ENCODE assay signal across 7 cellular contexts in genomic region chr6:139157086-139157485, GRCh38. TPM values are rescaled to one million over a fixed set of nuclear protein-coding genes. Genes with fewer than 3 reads are reported as not detected.
DNase-seq lines count a peak whose midpoint lies in the region; ATAC-seq and TF ChIP-seq lines count a peak whose summit lies in the region.
"Not testable (repeated sequence)": the region's sequence is repeated elsewhere in the genome, so short reads cannot be mapped to it uniquely, and the experiment has no call there.

No MANE protein-coding gene starts in this region.

- H3K4me1 ChIP-seq in Caco-2, result peaks cover 26% of the 10 kb centered on the region
- peaks cover 0 to 97% (median 81%) of the 10 kb centered on the region in 9 donors for H3K4me1 ChIP-seq in heart right ventricle

- not testable (repeated sequence) for H3K9me3 ChIP-seq in Caco-2, heart right ventricle

- not testable (repeated sequence) for H3K27me3 Mint-ChIP-seq in Caco-2 (ENCODE audit: insufficient read depth, unreplicated experiment); activated CD4-positive, alpha-beta memory T cell treated with anti-CD3 and anti-CD28 coated beads for 36 hours; activated naive CD4-positive, alpha-beta T cell treated with anti-CD3 and anti-CD28 coated beads, Interleukin-2, amount 10 ng/mL, durations not matched to agents 7 days and 5 days; naive B cell; stimulated activated memory B cell treated with anti-CD40 and anti-IgM and Interleukin-4, amounts not matched to agents 10 μg/mL and 1 μg/mL and 100 μg/mL, for 72 hours

- intact Hi-C loops in Caco-2 (cut with micrococcal nuclease; ENCODE audit: unreplicated experiment); activated CD4-positive, alpha-beta memory T cell treated with anti-CD3 and anti-CD28 coated beads for 36 hours (cut with micrococcal nuclease); heart right ventricle (cut with DNase I): not testable (repeated sequence)

- 39 to 60% methylated on average over 5 of the region's 5 CpGs for WGBS in heart right ventricle, 2 donors

- not testable (repeated sequence) for H3K9me3 Mint-ChIP-seq in Caco-2 (ENCODE audit: unreplicated experiment); activated CD4-positive, alpha-beta memory T cell treated with anti-CD3 and anti-CD28 coated beads for 36 hours; activated naive CD4-positive, alpha-beta T cell treated with anti-CD3 and anti-CD28 coated beads, Interleukin-2, amount 10 ng/mL, durations not matched to agents 7 days and 5 days; naive B cell; stimulated activated memory B cell treated with anti-CD40 and anti-IgM and Interleukin-4, amounts not matched to agents 10 μg/mL and 1 μg/mL and 100 μg/mL, for 72 hours

- peak in 5 of 8 donors; percentile 32 to 68 (median 64) for ATAC-seq in heart right ventricle
- ATAC-seq in naive B cell (ENCODE audit: low read depth in 2 of 2); stimulated activated memory B cell treated with anti-CD40 and anti-IgM and Interleukin-4, amounts not matched to agents 10 μg/mL and 1 μg/mL and 100 μg/mL, for 72 hours: not testable (repeated sequence)

- H3K36me3 ChIP-seq in Caco-2 (ENCODE audit: control insufficient read depth, insufficient read depth, low read length); heart right ventricle: not testable (repeated sequence)

- peak overlapping the region in 4 of 10 donors; percentile 5 to 52 (median 42) for H3K27ac ChIP-seq in heart right ventricle

- H3K4me3 ChIP-seq in Caco-2 (ENCODE audit: low read depth, low read length); cardiac fibroblast (replicated peaks in 1 of 2; ENCODE audit: low read depth in 2 of 2, low read length in 2 of 2): not testable (repeated sequence)
- peak overlapping the region in 1 of 10 donors; percentile 9 for H3K4me3 ChIP-seq in heart right ventricle

- DNase-seq in Caco-2 (peak; percentile 67 to 85), cardiac fibroblast (ENCODE audit: low read depth in 2 of 2) (peak; percentile 22 to 48), heart right ventricle (peak in 1 of 2 donors; percentile 27)
- not testable (repeated sequence) for DNase-seq in activated CD4-positive, alpha-beta memory T cell treated with anti-CD3 and anti-CD28 coated beads for 36 hours; activated naive CD4-positive, alpha-beta T cell treated with anti-CD3 and anti-CD28 coated beads, Interleukin-2, amount 10 ng/mL, durations not matched to agents 7 days and 5 days; naive B cell

- H3K4me1 Mint-ChIP-seq in Caco-2 (ENCODE audit: low read depth, unreplicated experiment), result peaks cover 33% of the 10 kb centered on the region
- peaks cover 86% of the 10 kb centered on the region for H3K4me1 Mint-ChIP-seq in activated CD4-positive, alpha-beta memory T cell treated with anti-CD3 and anti-CD28 coated beads for 36 hours (ENCODE audit: low read depth)
- peaks cover 79% of the 10 kb centered on the region for H3K4me1 Mint-ChIP-seq in activated naive CD4-positive, alpha-beta T cell treated with anti-CD3 and anti-CD28 coated beads, Interleukin-2, amount 10 ng/mL, durations not matched to agents 7 days and 5 days
- H3K4me1 Mint-ChIP-seq in naive B cell, result peaks cover 60 to 77% (median 73%) of the 10 kb centered on the region in 3 donors
- peaks cover 66% of the 10 kb centered on the region for H3K4me1 Mint-ChIP-seq in stimulated activated memory B cell treated with anti-CD40 and anti-IgM and Interleukin-4, amounts not matched to agents 10 μg/mL and 1 μg/mL and 100 μg/mL, for 72 hours

- POLR2A ChIA-PET in Caco-2 (lab: Charles Lee), result not testable (repeated sequence)
- POLR2A ChIA-PET in activated CD4-positive, alpha-beta memory T cell treated with anti-CD3 and anti-CD28 coated beads for 36 hours (lab: Charles Lee), result interaction anchor here (0.6 to 6.5 kb wide), 2 partner anchors 11 to 25 kb away, joined by 3 to 40 read pairs; no protein-coding TSS in a partner anchor

- not testable (repeated sequence) for TF ChIP-seq CTCF in Caco-2 (IDR thresholded peaks at IDR 0.05; ENCODE audit: insufficient read depth in 1 of 2, low read depth in 1 of 2, low read length in 1 of 2, severe bottlenecking in 1 of 2, unreplicated experiment in 1 of 2); cardiac fibroblast (IDR thresholded peaks at IDR 0.05; ENCODE audit: low read depth, low read length); heart right ventricle (IDR thresholded peaks at IDR 0.05)

- peak overlapping the region; percentile 38 for H3K4me3 Mint-ChIP-seq in Caco-2 (ENCODE audit: unreplicated experiment)
- not testable (repeated sequence) for H3K4me3 Mint-ChIP-seq in activated CD4-positive, alpha-beta memory T cell treated with anti-CD3 and anti-CD28 coated beads for 36 hours; activated naive CD4-positive, alpha-beta T cell treated with anti-CD3 and anti-CD28 coated beads, Interleukin-2, amount 10 ng/mL, durations not matched to agents 7 days and 5 days; naive B cell; stimulated activated memory B cell treated with anti-CD40 and anti-IgM and Interleukin-4, amounts not matched to agents 10 μg/mL and 1 μg/mL and 100 μg/mL, for 72 hours

- H3K36me3 Mint-ChIP-seq in Caco-2 (ENCODE audit: insufficient read depth, unreplicated experiment), result not testable (repeated sequence)
- peaks cover 28% of the 10 kb centered on the region for H3K36me3 Mint-ChIP-seq in activated CD4-positive, alpha-beta memory T cell treated with anti-CD3 and anti-CD28 coated beads for 36 hours
- peaks cover 40% of the 10 kb centered on the region for H3K36me3 Mint-ChIP-seq in activated naive CD4-positive, alpha-beta T cell treated with anti-CD3 and anti-CD28 coated beads, Interleukin-2, amount 10 ng/mL, durations not matched to agents 7 days and 5 days
- H3K36me3 Mint-ChIP-seq in naive B cell, result peaks cover 11 to 14% of the 10 kb centered on the region in 2 donors
- peaks cover 13% of the 10 kb centered on the region for H3K36me3 Mint-ChIP-seq in stimulated activated memory B cell treated with anti-CD40 and anti-IgM and Interleukin-4, amounts not matched to agents 10 μg/mL and 1 μg/mL and 100 μg/mL, for 72 hours

- not testable (repeated sequence) for BruUV-seq in Caco-2 (replicated peaks; lab: Mats Ljungman, UMichigan)

- not testable (repeated sequence) for H3K27me3 ChIP-seq in Caco-2 (replicated peaks; ENCODE audit: control insufficient read depth, insufficient read depth, low read length); heart right ventricle

- CTCF ChIA-PET in Caco-2 (lab: Charles Lee); activated CD4-positive, alpha-beta memory T cell treated with anti-CD3 and anti-CD28 coated beads for 36 hours (lab: Charles Lee); activated naive CD4-positive, alpha-beta T cell treated with anti-CD3 and anti-CD28 coated beads, Interleukin-2, amount 10 ng/mL, durations not matched to agents 7 days and 5 days (lab: Charles Lee): not testable (repeated sequence)

- peak overlapping the region; percentile 96 for H3K27ac Mint-ChIP-seq in Caco-2 (ENCODE audit: unreplicated experiment)
- peak overlapping the region; percentile 79 for H3K27ac Mint-ChIP-seq in activated CD4-positive, alpha-beta memory T cell treated with anti-CD3 and anti-CD28 coated beads for 36 hours
- H3K27ac Mint-ChIP-seq in activated naive CD4-positive, alpha-beta T cell treated with anti-CD3 and anti-CD28 coated beads, Interleukin-2, amount 10 ng/mL, durations not matched to agents 7 days and 5 days, result peak overlapping the region; percentile 70
- H3K27ac Mint-ChIP-seq in naive B cell, result peak overlapping the region in 4 of 6 donors; percentile 20 to 84 (median 58)
- H3K27ac Mint-ChIP-seq in stimulated activated memory B cell treated with anti-CD40 and anti-IgM and Interleukin-4, amounts not matched to agents 10 μg/mL and 1 μg/mL and 100 μg/mL, for 72 hours, result peak overlapping the region; percentile 62

RNA-seq across cellular contexts. Expression of gene HECA, which starts 22.2 kb away (rescaled TPM):
- total RNA-seq in Caco-2 (2022) (4.9 and 5.2 TPM in 2 replicates), heart right ventricle (10 to 100 TPM; 33.5 to 70.6 (median 43.5) TPM)
- 10 to 100 TPM; 75.7 to 76.6 TPM for total RNA-seq in activated CD4-positive, alpha-beta memory T cell treated with anti-CD3 and anti-CD28 coated beads for 36 hours
- polyA plus RNA-seq in heart right ventricle (10 to 100 TPM in 1 of 2 donors, 1 to 10 TPM in 1; 8.6 to 15.0 TPM), naive B cell (ENCODE audit: low read depth in 6 of 6) (1 to 10 TPM; 4.0 to 6.2 (median 4.6) TPM)
